ENCODE assay signal across 26 cellular contexts in genomic region chrX:46407753-46408130, GRCh38.
A peak's percentile ranks its signal among the peaks of the same experiment; 100 is the strongest.
DNase-seq lines count a peak whose midpoint lies in the region; ATAC-seq and TF ChIP-seq lines count a peak whose summit lies in the region.
"Had no signal": no experiment of that assay in that cellular context is flagged by ENCODE, and none has a peak within 500 bp of the region (broad histone marks: within the 10 kb centered on the region; RNA-seq: fewer than 3 reads in every experiment).

No MANE protein-coding gene starts in this region.

- TF ChIP-seq CTCF in choroid plexus epithelial cell (conservative IDR thresholded peaks at IDR 0.05; ENCODE audit: low read depth, low read length) = no peak
- TF ChIP-seq CTCF in left lung (IDR thresholded peaks at IDR 0.05) = no peak

- H3K9me3 ChIP-seq in left lung = no peaks in the 10 kb centered on the region
- H3K9me3 ChIP-seq: esophagus squamous epithelium, transverse colon had no signal

- H3K27ac ChIP-seq in left lung = no peak overlapping the region
- H3K27ac ChIP-seq: esophagus squamous epithelium, transverse colon had no signal

- no peaks in the 10 kb centered on the region for H3K36me3 ChIP-seq in left lung
- H3K36me3 ChIP-seq: esophagus squamous epithelium, transverse colon had no signal

- intact Hi-C loops in left lung (cut with DNase I) = no loop called here

- H3K4me3 ChIP-seq in choroid plexus epithelial cell (ENCODE audit: low read depth, low read length) (no peak overlapping the region), left lung (no peak overlapping the region)
- H3K4me3 ChIP-seq: esophagus squamous epithelium, GM12878, transverse colon had no signal

- H3K4me1 ChIP-seq in left lung = no peaks in the 10 kb centered on the region
- H3K4me1 ChIP-seq: esophagus squamous epithelium, transverse colon had no signal

- no peak for ATAC-seq in GM21360 (IDR thresholded peaks at IDR 0.05; ENCODE audit: unreplicated experiment)
- ATAC-seq in HG02885 (IDR thresholded peaks at IDR 0.05; ENCODE audit: poor library complexity, unreplicated experiment) = no peak
- no peak for ATAC-seq in GM18868 (IDR thresholded peaks at IDR 0.05; ENCODE audit: unreplicated experiment)
- ATAC-seq in left lung = no peak
- ATAC-seq: left cardiac atrium; naive thymus-derived CD8-positive, alpha-beta T cell; right cardiac atrium had no signal

- no peaks in the 10 kb centered on the region for H3K27me3 ChIP-seq in left lung
- H3K27me3 ChIP-seq: esophagus squamous epithelium, transverse colon had no signal

- DNase-seq in AG08395 (ENCODE audit: low spot score) = peak; percentile 23
- peak; percentile 32 for DNase-seq in LHCN-M2 (ENCODE audit: low read depth)
- DNase-seq in choroid plexus epithelial cell (ENCODE audit: low read depth) = peak; percentile 18
- peak; percentile 9 for DNase-seq in myocyte (ENCODE audit: low read depth)
- no peak for DNase-seq in left lung
- DNase-seq: activated CD8-positive, alpha-beta memory T cell treated with anti-CD3 and anti-CD28 coated beads for 24 hours; activated naive CD4-positive, alpha-beta T cell treated with anti-CD3 and anti-CD28 coated beads, Interleukin-2, amount 10 ng/mL, durations not matched to agents 7 days and 5 days; activated T-cell treated with anti-CD3 and anti-CD28 coated beads, Interleukin-2, amount 50 U/mL, for 48 hours; aorta; CD4-positive, CD25-positive, alpha-beta regulatory T cell; cerebellar nuclear complex; effector CD8-positive, alpha-beta T cell; esophagus squamous epithelium; left cardiac atrium; naive thymus-derived CD8-positive, alpha-beta T cell; NCI-H1092 treated with DMSO at 0.1 percent for 48 hours; NCI-H1930; NCI-H226; NCI-H748 treated with DMSO at 0.1 percent for 48 hours; right cardiac atrium; SW 1271; transverse colon had no signal

Comparison
In these comparisons a context has a peak if more than half of its experiments do, and no peak if none do; other contexts are left out.
1. DNase-seq: peak in AG08395 (single experiment), LHCN-M2 (single experiment), choroid plexus epithelial cell (single experiment) and myocyte (single experiment); none in left lung (0 of 2).